8 cellular contexts compared by ENCODE assay signal in the genomic region with DNA sequence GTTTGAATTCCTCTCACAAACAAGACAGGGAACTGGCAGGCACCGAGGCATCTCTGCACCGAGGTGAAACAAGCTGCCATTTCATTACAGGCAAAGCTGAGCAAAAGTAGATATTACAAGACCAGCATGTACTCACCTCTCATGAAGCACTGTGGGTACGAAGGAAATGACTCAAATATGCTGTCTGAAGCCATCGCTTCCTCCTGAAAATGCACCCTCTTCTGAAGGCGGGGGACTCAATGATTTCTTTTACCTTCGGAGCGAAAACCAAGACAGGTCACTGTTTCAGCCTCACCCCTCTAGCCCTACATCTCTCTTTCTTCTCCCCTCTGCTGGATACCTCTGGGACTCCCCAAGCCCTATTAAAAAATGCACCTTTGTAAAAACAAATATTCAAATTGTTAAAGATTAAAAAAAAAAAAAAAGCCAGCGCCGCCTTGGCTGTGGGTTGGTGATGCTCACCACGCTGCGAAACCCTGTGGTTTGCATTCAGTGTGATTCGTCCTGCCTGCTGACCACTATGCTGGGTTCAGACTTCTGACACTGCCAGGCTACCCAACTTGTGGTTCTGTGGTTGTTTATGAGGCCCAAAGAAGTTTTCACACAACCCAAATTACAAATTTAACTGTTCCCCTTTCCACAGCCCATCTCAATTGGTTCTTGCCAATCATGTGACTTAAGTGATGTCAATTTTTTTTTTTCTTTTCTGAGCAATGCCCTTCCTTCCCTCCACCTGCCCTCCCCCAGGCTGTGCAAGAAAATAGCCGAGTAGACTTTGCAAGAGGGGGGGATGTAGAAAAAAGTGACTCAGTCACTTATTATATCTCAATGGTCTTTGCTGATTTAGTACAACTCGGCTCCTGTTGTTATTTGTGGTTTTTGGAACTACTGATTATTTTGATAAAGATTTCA. TPM values are rescaled to one million over a fixed set of nuclear protein-coding genes. Genes with fewer than 3 reads are reported as not detected.
DNase-seq lines count a peak whose midpoint lies in the region; FAIRE-seq and TF ChIP-seq lines count a peak whose summit lies in the region.

RUNX1 (minus strand) TSS at position 597 of the 912 bp plus-strand sequence.

- peaks cover 49% of the 10 kb centered on the region for H3K4me1 ChIP-seq in MM.1S (ENCODE audit: low read length)
- peaks cover 2 to 4% (median 2%) of the 10 kb centered on the region in 4 experiments; a peak in 2 of 7 replicates for H3K4me1 ChIP-seq in H1 (replicated peaks in 1 of 4; ENCODE audit: control insufficient read depth in 3 of 4, insufficient read depth in 4 of 4, low read length in 3 of 4)
- H3K4me1 ChIP-seq in neuronal stem cell (ENCODE audit: control insufficient read depth in 2 of 2, insufficient read depth in 1 of 2, low read depth in 1 of 2, low read length in 2 of 2), result peaks cover 0 to 12% of the 10 kb centered on the region in 2 donors
- H3K4me1 ChIP-seq in tibial nerve, result peaks cover 0 to 45% (median 21%) of the 10 kb centered on the region in 4 donors

- peak; percentile 50; the same call in 1 of the 2 replicates for TF ChIP-seq POLR2A in H54 (IDR thresholded peaks at IDR 0.05; ENCODE audit: low read depth, low read length)
- TF ChIP-seq POLR2A in H1 (IDR thresholded peaks at IDR 0.05; ENCODE audit: control extremely low read depth in 1 of 2, low read depth in 2 of 2, low read length in 2 of 2), result no peak
- no peak for TF ChIP-seq POLR2A in tibial nerve (IDR thresholded peaks at IDR 0.05)

- no peak within 1 kb of the TSS for H4K5ac ChIP-seq in H1 (ENCODE audit: insufficient read length, low read depth, low read length)

- peak within 1 kb of the TSS; percentile 79 for H3K4me2 ChIP-seq in MM.1S (ENCODE audit: low read depth, low read length)
- no peak within 1 kb of the TSS for H3K4me2 ChIP-seq in H1 (ENCODE audit: insufficient read depth in 1 of 2, low read depth in 2 of 2, low read length in 2 of 2)
- no peak within 1 kb of the TSS for H3K4me2 ChIP-seq in neuronal stem cell (ENCODE audit: insufficient read depth, low read length, poor library complexity, severe bottlenecking)

- WGBS in H1 (ENCODE audit: extremely low coverage in 1 of 2, insufficient coverage in 1 of 2, insufficient read length in 1 of 2, insufficient replicate concordance in 2 of 2, low coverage in 1 of 2, low lambda C conversion rate in 2 of 2, missing lambda C conversion rate in 1 of 2), 2 experiments, result 90% methylated on average over 12 of the region's 14 CpGs; no CpG with 5 or more reads in 1 of the 2 experiments
- no CpG with 5 or more reads among the region's 14 CpGs for WGBS in neuronal stem cell (ENCODE audit: extremely low coverage in 2 of 2, insufficient read length in 2 of 2, insufficient replicate concordance in 1 of 2), 2 donors
- 77 to 78% methylated on average over 14 of the region's 14 CpGs for WGBS in tibial nerve, 2 donors

- no peak for TF ChIP-seq RAD21 in H1 (IDR thresholded peaks at IDR 0.05 in 1 of 2, conservative IDR thresholded peaks at IDR 0.05 in 1 of 2; ENCODE audit: low read depth in 2 of 2, low read length in 2 of 2)

- no peak within 1 kb of the TSS for H3K56ac ChIP-seq in H1 (replicated peaks; ENCODE audit: insufficient read length, low read depth, low read length)

- no peak within 1 kb of the TSS for H3K23ac ChIP-seq in H1 (ENCODE audit: insufficient read length)
- no peak within 1 kb of the TSS for H3K23ac ChIP-seq in neuronal stem cell (ENCODE audit: low read depth, low read length, poor library complexity)

- POLR2A ChIA-PET in H1 (lab: Charles Lee; ENCODE audit: partially characterized antibody), result no interaction called here

- H4K91ac ChIP-seq in H1 (replicated peaks; ENCODE audit: insufficient read length, low read length) (no peak within 1 kb of the TSS), neuronal stem cell (ENCODE audit: low read depth, low read length, poor library complexity) (no peak within 1 kb of the TSS)

- H3K4ac ChIP-seq in H1 (replicated peaks; ENCODE audit: insufficient read length, low read depth, low read length) (no peak within 1 kb of the TSS), neuronal stem cell (ENCODE audit: low read length) (no peak within 1 kb of the TSS)

- H2BK5ac ChIP-seq in H1 (ENCODE audit: low read depth, low read length) (no peak within 1 kb of the TSS), neuronal stem cell (ENCODE audit: low read length) (no peak within 1 kb of the TSS)

- no peak within 1 kb of the TSS for H2BK20ac ChIP-seq in H1 (ENCODE audit: low read length)

- peak within 1 kb of the TSS; percentile 55 for H3K27ac ChIP-seq in MM.1S (ENCODE audit: low read length)
- H3K27ac ChIP-seq in H1 (ENCODE audit: low read depth, low read length), result no peak within 1 kb of the TSS
- no peak within 1 kb of the TSS for H3K27ac ChIP-seq in neuronal stem cell (replicated peaks; ENCODE audit: low read length)
- H3K27ac ChIP-seq in tibial nerve, result peak within 1 kb of the TSS in 3 of 4 donors; percentile 5 to 58 (median 46)

- TF ChIP-seq CTCF in MM.1S (IDR thresholded peaks at IDR 0.05; ENCODE audit: low read length), result no peak
- no peak for TF ChIP-seq CTCF in H1 (IDR thresholded peaks at IDR 0.05; ENCODE audit: control extremely low read depth in 1 of 3, insufficient read depth in 1 of 3, low read depth in 1 of 3, low read length in 3 of 3)
- TF ChIP-seq CTCF in tibial nerve (IDR thresholded peaks at IDR 0.05), result no peak

- TF ChIP-seq EP300 in H1 (IDR thresholded peaks at IDR 0.05; ENCODE audit: borderline replicate concordance in 1 of 2, low read depth in 2 of 2, low read length in 2 of 2), result no peak
- TF ChIP-seq EP300 in tibial nerve (IDR thresholded peaks at IDR 0.05), result peak in 1 of 2 donors; percentile 54

- H3K18ac ChIP-seq in H1 (ENCODE audit: extremely low read depth, low read length), result no peak within 1 kb of the TSS
- peak within 1 kb of the TSS; percentile 60 for H3K18ac ChIP-seq in neuronal stem cell (ENCODE audit: low read length)

- FAIRE-seq in H54 (lab: Jason Lieb, UNC), result no peak
- no peak for FAIRE-seq in H1 (lab: Jason Lieb, UNC)

- H3K79me1 ChIP-seq in H1 (ENCODE audit: low read depth, low read length), result no peaks in the 10 kb centered on the region
- H3K79me1 ChIP-seq in neuronal stem cell (ENCODE audit: low read depth, low read length), result no peaks in the 10 kb centered on the region

- peaks cover 37% of the 10 kb centered on the region for H3K27me3 ChIP-seq in MM.1S (replicated peaks; ENCODE audit: insufficient read depth, low read length)
- peaks cover 0 to 4% (median 0%) of the 10 kb centered on the region in 4 experiments; a peak in 1 of 7 replicates for H3K27me3 ChIP-seq in H1 (replicated peaks in 1 of 4; ENCODE audit: control insufficient read depth in 3 of 4, extremely low read depth in 1 of 4, insufficient read depth in 3 of 4, low read length in 3 of 4)
- peaks cover 0 to 3% (median 0%) of the 10 kb centered on the region in 3 experiments for H3K27me3 ChIP-seq in neuronal stem cell (ENCODE audit: control insufficient read depth in 3 of 3, insufficient read depth in 3 of 3, low read depth in 1 of 3, low read length in 3 of 3)
- no peaks in the 10 kb centered on the region for H3K27me3 ChIP-seq in tibial nerve

- peak within 1 kb of the TSS; percentile 18; the same call in 1 of the 2 replicates for H2BK15ac ChIP-seq in H1 (ENCODE audit: low read length)
- H2BK15ac ChIP-seq in neuronal stem cell (ENCODE audit: low read length), result no peak within 1 kb of the TSS

- peak within 1 kb of the TSS; percentile 4; the same call in 1 of the 2 replicates for H2AFZ ChIP-seq in MM.1S (ENCODE audit: low read length)
- H2AFZ ChIP-seq in H1 (ENCODE audit: low read length), result no peak within 1 kb of the TSS
- no peak within 1 kb of the TSS for H2AFZ ChIP-seq in neuronal stem cell (ENCODE audit: low read length)

- H4K8ac ChIP-seq in H1 (ENCODE audit: extremely low read depth, insufficient read depth, low read length) (no peak within 1 kb of the TSS; the same call in 1 of the 2 replicates), neuronal stem cell (ENCODE audit: low read depth, low read length) (no peak within 1 kb of the TSS)

- no peaks in the 10 kb centered on the region for H3K9me2 ChIP-seq in MM.1S (replicated peaks; ENCODE audit: insufficient read depth, low read length)

- H3K14ac ChIP-seq in H1 (ENCODE audit: insufficient read length) (no peak within 1 kb of the TSS), neuronal stem cell (ENCODE audit: low read length) (no peak within 1 kb of the TSS)

- H2BK120ac ChIP-seq in H1 (replicated peaks; ENCODE audit: low read depth, low read length), result no peak within 1 kb of the TSS
- no peak within 1 kb of the TSS for H2BK120ac ChIP-seq in neuronal stem cell (ENCODE audit: low read depth, low read length)

- H3K23me2 ChIP-seq in H1 (ENCODE audit: low read depth, low read length), result no peaks in the 10 kb centered on the region; the same call in 1 of the 2 replicates

- H2AK5ac ChIP-seq in H1 (ENCODE audit: low read depth, low read length) (no peak within 1 kb of the TSS), neuronal stem cell (ENCODE audit: low read depth, low read length) (no peak within 1 kb of the TSS)

- H3K9me3 ChIP-seq in MM.1S (replicated peaks; ENCODE audit: insufficient read depth, low read length), result no peaks in the 10 kb centered on the region
- no peaks in the 10 kb centered on the region for H3K9me3 ChIP-seq in H1 (ENCODE audit: insufficient read depth in 2 of 2, low read depth in 1 of 2, low read length in 1 of 2)
- no peaks in the 10 kb centered on the region for H3K9me3 ChIP-seq in neuronal stem cell (replicated peaks in 1 of 2; ENCODE audit: control insufficient read depth in 2 of 2, insufficient read depth in 1 of 2, low read depth in 1 of 2, low read length in 2 of 2)
- no peaks in the 10 kb centered on the region for H3K9me3 ChIP-seq in tibial nerve

- H4K20me1 ChIP-seq in MM.1S (ENCODE audit: insufficient read depth, low read length) (no peaks in the 10 kb centered on the region), H1 (replicated peaks in 1 of 2; ENCODE audit: control insufficient read depth in 1 of 2, insufficient read depth in 2 of 2, low read length in 2 of 2) (no peaks in the 10 kb centered on the region)

- no peaks in the 10 kb centered on the region for H3K36me3 ChIP-seq in MM.1S (replicated peaks; ENCODE audit: insufficient read depth, low read length)
- H3K36me3 ChIP-seq in H1 (ENCODE audit: control insufficient read depth in 2 of 4, insufficient read depth in 4 of 4, low read length in 3 of 4), result no peaks in the 10 kb centered on the region; a peak in 1 of 8 replicates
- H3K36me3 ChIP-seq in neuronal stem cell (replicated peaks in 1 of 2; ENCODE audit: control insufficient read depth in 2 of 2, insufficient read depth in 2 of 2, low read length in 2 of 2), result no peaks in the 10 kb centered on the region
- no peaks in the 10 kb centered on the region for H3K36me3 ChIP-seq in tibial nerve

- peaks cover 37% of the 10 kb centered on the region for H3F3A ChIP-seq in MM.1S (ENCODE audit: insufficient read depth, low read length)

- H3K4me3 ChIP-seq in MM.1S (ENCODE audit: low read length) (peak within 1 kb of the TSS; percentile 45), H1 (ENCODE audit: extremely low read depth in 1 of 4, insufficient read depth in 2 of 4, low read depth in 3 of 4, low read length in 4 of 4) (no peak within 1 kb of the TSS), neuronal stem cell (ENCODE audit: low read length in 2 of 2) (no peak within 1 kb of the TSS), tibial nerve (peak within 1 kb of the TSS in 3 of 4 donors; percentile 21 to 41 (median 31))

- no peak within 1 kb of the TSS for H2BK12ac ChIP-seq in H1 (ENCODE audit: low read depth, low read length)
- no peak within 1 kb of the TSS for H2BK12ac ChIP-seq in neuronal stem cell (ENCODE audit: low read length)

- CTCF ChIA-PET in H1 (lab: Charles Lee; ENCODE audit: partially characterized antibody), result interaction anchor here (1.0 to 3.8 kb wide), 3 partner anchors 252 to 791 kb away, joined by 3 to 16 read pairs (median 3); no protein-coding TSS in a partner anchor

- peak; percentile 51 for DNase-seq in GM04503 (ENCODE audit: low read depth)
- peak; percentile 63 for DNase-seq in H54 (ENCODE audit: insufficient read length, low spot score)
- peak; percentile 99 for DNase-seq in MM.1S
- peak; percentile 63 to 71 for DNase-seq in activated CD4-positive, alpha-beta T cell treated with anti-CD3 and anti-CD28 coated beads, Interleukin-2, amount 50 U/mL, for 4 hours
- no peak for DNase-seq in H1 (ENCODE audit: low read depth in 1 of 2, low spot score in 2 of 2)
- DNase-seq in neuronal stem cell (ENCODE audit: low spot score), result no peak
- peak in 1 of 2 donors; percentile 37 for DNase-seq in tibial nerve (ENCODE audit: low spot score in 2 of 2)
- DNase-seq in NCI-H2171 treated with DMSO at 0.1 percent for 48 hours (lab: John Stamatoyannopoulos, UW), result no peak

- peak within 1 kb of the TSS; percentile 10; the same call in 1 of the 2 replicates for H3K9ac ChIP-seq in MM.1S (ENCODE audit: low read length)
- H3K9ac ChIP-seq in H1 (replicated peaks in 1 of 4; ENCODE audit: extremely low read depth in 1 of 4, low read depth in 3 of 4, low read length in 3 of 4), result no peak within 1 kb of the TSS; a peak in 1 of 7 replicates
- no peak within 1 kb of the TSS for H3K9ac ChIP-seq in neuronal stem cell (ENCODE audit: low read depth, low read length, poor library complexity)

- H3K79me2 ChIP-seq in MM.1S (ENCODE audit: low read length), result no peaks in the 10 kb centered on the region
- H3K79me2 ChIP-seq in H1 (ENCODE audit: control insufficient read depth in 1 of 2, insufficient read depth in 2 of 2, low read length in 2 of 2), result no peaks in the 10 kb centered on the region

RNA-seq across cellular contexts. Expression of gene RUNX1, which starts in this region (rescaled TPM):
- total RNA-seq in H1 (2021; fragmentation: NEBNext Ultra II Directional; extraction: Animal tissue kit (Norgen Biotek cat#: 25700)), result 0.25 and 0.60 TPM in 2 replicates
- 0.11 and 0.20 TPM in 2 replicates for polyA plus RNA-seq in H1 (2011; rRNA removed)
- 0.12 TPM for polyA plus RNA-seq in H1 (2011; cell fraction: cytosol; rRNA removed)
- 0.61 TPM for polyA plus RNA-seq in H1 (2011; cell fraction: nucleus; rRNA removed)
- 0.17 to 0.44 TPM (median 0.29 TPM) in 4 replicates for polyA plus RNA-seq in H1 (2012, experiment 1 of 2)
- polyA plus RNA-seq in H1 (2012, experiment 2 of 2), result 0.01 TPM
- polyA plus RNA-seq in H1 (2013, experiment 1 of 2), result 0.22 TPM
- 0.13 TPM for polyA plus RNA-seq in H1 (2013, experiment 2 of 2)
- polyA minus RNA-seq in H1 (2011; rRNA and poly(A)+ RNA removed), result 0.73 and 1.9 TPM in 2 replicates
- 1.4 TPM for polyA minus RNA-seq in H1 (2011; cell fraction: cytosol; rRNA and poly(A)+ RNA removed)
- 4.3 TPM for polyA minus RNA-seq in H1 (2011; cell fraction: nucleus; rRNA and poly(A)+ RNA removed)
- 0.20 TPM for polyA plus RNA-seq in neuronal stem cell (2013, experiment 1 of 2)
- 0.18 TPM for polyA plus RNA-seq in neuronal stem cell (2013, experiment 2 of 2)
- total RNA-seq in tibial nerve, result 10 to 100 TPM; 23.6 to 36.9 (median 26.3) TPM

Comparison
In these comparisons a context has a peak if more than half of its experiments do, and no peak if none do; other contexts are left out.
1. RNA of gene RUNX1 (total RNA-seq): 23.6 to 36.9 TPM in tibial nerve; 0.25 to 0.60 TPM in H1; every median in the first group is over 10 times any median in the second.
2. DNase-seq: peak in GM04503 (single experiment), H54 (single experiment), MM.1S (single experiment) and activated CD4-positive, alpha-beta T cell treated with anti-CD3 and anti-CD28 coated beads, Interleukin-2, amount 50 U/mL, for 4 hours (2 of 2); none in H1 (0 of 2), neuronal stem cell (single experiment) and NCI-H2171 treated with DMSO at 0.1 percent for 48 hours (single experiment).
3. H3K27ac ChIP-seq: peak in MM.1S (single experiment) and tibial nerve (3 of 4); none in H1 (single experiment) and neuronal stem cell (single experiment).
4. H3K4me3 ChIP-seq: peak in MM.1S (single experiment) and tibial nerve (3 of 4); none in H1 (0 of 4) and neuronal stem cell (0 of 2).